In genomic region chr20:40160151-40160550, GRCh38 we compare ENCODE assay signal across 7 cellular contexts.
DNase-seq lines count a peak whose midpoint lies in the region; ATAC-seq and TF ChIP-seq lines count a peak whose summit lies in the region.

No MANE protein-coding gene starts in this region.

- H3K27ac ChIP-seq in OCI-LY1 (ENCODE audit: low read depth, low read length, poor library complexity, severe bottlenecking) (no peak overlapping the region), left lung (no peak overlapping the region)

- ATAC-seq in HG03103 (IDR thresholded peaks at IDR 0.05; ENCODE audit: low read depth, unreplicated experiment): peak; percentile 57
- ATAC-seq in left lung: peak; percentile 96
- no peak for ATAC-seq in GM19324 (IDR thresholded peaks at IDR 0.05; ENCODE audit: low FRiP score, unreplicated experiment)

- no peak overlapping the region for H3K4me2 ChIP-seq in OCI-LY1 (ENCODE audit: low read length)

- TF ChIP-seq CTCF in GM12864 (IDR thresholded peaks at IDR 0.05; ENCODE audit: low read depth, low read length, missing control alignments) (peak; percentile 89), OCI-LY1 (IDR thresholded peaks at IDR 0.05; ENCODE audit: low read length) (peak; percentile 79), cardiac fibroblast (IDR thresholded peaks at IDR 0.05; ENCODE audit: low read depth, low read length) (peak; percentile 62), left lung (IDR thresholded peaks at IDR 0.05) (peak; percentile 70 to 72)

- no peaks in the 10 kb centered on the region for H3F3A ChIP-seq in OCI-LY1 (ENCODE audit: insufficient read depth, low read length)

- H4K20me1 ChIP-seq in OCI-LY1 (ENCODE audit: insufficient read depth, low read length): no peaks in the 10 kb centered on the region

- H3K9me3 ChIP-seq in OCI-LY1 (ENCODE audit: low read length) (no peaks in the 10 kb centered on the region), left lung (no peaks in the 10 kb centered on the region)

- intact Hi-C loops in left lung (cut with DNase I): no loop called here

- H3K4me1 ChIP-seq in OCI-LY1 (ENCODE audit: insufficient read depth, low read length, severe bottlenecking) (no peaks in the 10 kb centered on the region), left lung (no peaks in the 10 kb centered on the region)

- no peaks in the 10 kb centered on the region for H3K36me3 ChIP-seq in OCI-LY1 (ENCODE audit: insufficient read depth, low read length)
- no peaks in the 10 kb centered on the region for H3K36me3 ChIP-seq in left lung

- no peak overlapping the region for H3K9ac ChIP-seq in OCI-LY1 (ENCODE audit: low read length)

- no peak overlapping the region for H2AFZ ChIP-seq in OCI-LY1 (ENCODE audit: low read length)

- no peaks in the 10 kb centered on the region for H3K9me2 ChIP-seq in OCI-LY1 (ENCODE audit: low read depth, low read length)

- DNase-seq in GM12864 (ENCODE audit: low read depth) (peak; percentile 8), cardiac fibroblast (ENCODE audit: low read depth in 2 of 2) (peak; percentile 51 to 73), left lung (peak; percentile 37 to 62), ureter (ENCODE audit: low spot score) (peak; percentile 44)

- no peaks in the 10 kb centered on the region for H3K79me2 ChIP-seq in OCI-LY1 (ENCODE audit: insufficient read depth, low read length)

- no peak overlapping the region for H3K4me3 ChIP-seq in GM12864 (ENCODE audit: low read depth, low read length)
- no peak overlapping the region for H3K4me3 ChIP-seq in OCI-LY1 (ENCODE audit: low read depth, low read length, poor library complexity, severe bottlenecking)
- no peak overlapping the region for H3K4me3 ChIP-seq in cardiac fibroblast (replicated peaks in 1 of 2; ENCODE audit: low read depth in 2 of 2, low read length in 2 of 2)
- H3K4me3 ChIP-seq in left lung: no peak overlapping the region

- H3K27me3 ChIP-seq in OCI-LY1 (ENCODE audit: insufficient read depth, low read length) (no peaks in the 10 kb centered on the region), left lung (peaks cover 0 to 12% of the 10 kb centered on the region in 2 donors)

Comparison
In these comparisons a context has a peak if more than half of its experiments do, and no peak if none do; other contexts are left out.
1. DNase-seq: peak in every context shown above with its lines; median percentile 62 in cardiac fibroblast; 50 in left lung; 44 in ureter; 8 in GM12864.